ENCODE assay signal across 8 cellular contexts in genomic region chr1:179876289-179876715, GRCh38. TPM values are rescaled to one million over a fixed set of nuclear protein-coding genes. Genes with fewer than 3 reads are reported as not detected.
DNase-seq lines count a peak whose midpoint lies in the region; ATAC-seq, FAIRE-seq and TF ChIP-seq lines count a peak whose summit lies in the region.

No MANE protein-coding gene starts in this region.

- H3K4me2 ChIP-seq in MM.1S (ENCODE audit: low read depth, low read length), result peak overlapping the region; percentile 68

- TF ChIP-seq POLR2A in GM12892 (IDR thresholded peaks at IDR 0.05; ENCODE audit: low read depth, low read length), result no peak

- peaks cover 70% of the 10 kb centered on the region for H3K79me2 ChIP-seq in MM.1S (ENCODE audit: low read length)

- ATAC-seq in HG02571 (IDR thresholded peaks at IDR 0.05; ENCODE audit: unreplicated experiment), result no peak

- peaks cover 21% of the 10 kb centered on the region for H3F3A ChIP-seq in MM.1S (ENCODE audit: insufficient read depth, low read length)

- no peaks in the 10 kb centered on the region for H3K9me2 ChIP-seq in MM.1S (replicated peaks; ENCODE audit: insufficient read depth, low read length)

- peaks cover 44% of the 10 kb centered on the region for H3K4me1 ChIP-seq in MM.1S (ENCODE audit: low read length)
- peaks cover 19 to 46% of the 10 kb centered on the region in 2 donors for H3K4me1 ChIP-seq in muscle layer of duodenum (ENCODE audit: control insufficient read depth in 1 of 2, insufficient read depth in 2 of 2, low read length in 2 of 2)

- no peaks in the 10 kb centered on the region for H3K27me3 ChIP-seq in BJ (ENCODE audit: control insufficient read depth, insufficient read depth, low read length)
- H3K27me3 ChIP-seq in MM.1S (replicated peaks; ENCODE audit: insufficient read depth, low read length), result no peaks in the 10 kb centered on the region
- no peaks in the 10 kb centered on the region for H3K27me3 ChIP-seq in muscle layer of duodenum (ENCODE audit: low read depth, low read length)

- H3K9me3 ChIP-seq in MM.1S (replicated peaks; ENCODE audit: insufficient read depth, low read length) (no peaks in the 10 kb centered on the region), muscle layer of duodenum (ENCODE audit: control insufficient read depth in 1 of 2, low read length in 2 of 2) (no peaks in the 10 kb centered on the region)

- FAIRE-seq in GM12892 (lab: Jason Lieb, UNC), result no peak

- H3K27ac ChIP-seq in MM.1S (ENCODE audit: low read length) (no peak overlapping the region), muscle layer of duodenum (ENCODE audit: low read length) (peak overlapping the region; percentile 88)

- H2AFZ ChIP-seq in MM.1S (ENCODE audit: low read length), result no peak overlapping the region

- TF ChIP-seq CTCF in BJ (IDR thresholded peaks at IDR 0.05; ENCODE audit: insufficient read depth, low read depth, low read length), result no peak
- no peak for TF ChIP-seq CTCF in MM.1S (IDR thresholded peaks at IDR 0.05; ENCODE audit: low read length)
- no peak for TF ChIP-seq CTCF in cardiac fibroblast (IDR thresholded peaks at IDR 0.05; ENCODE audit: low read depth, low read length)

- no peak overlapping the region for H3K9ac ChIP-seq in MM.1S (ENCODE audit: low read length)

- H3K36me3 ChIP-seq in BJ (ENCODE audit: control insufficient read depth, insufficient read depth, low read length) (peaks cover 1% of the 10 kb centered on the region; the same call in 1 of the 2 replicates), MM.1S (replicated peaks; ENCODE audit: insufficient read depth, low read length) (peaks cover under 1% of the 10 kb centered on the region; the same call in 1 of the 2 replicates), muscle layer of duodenum (ENCODE audit: control insufficient read depth in 1 of 2, insufficient read depth in 2 of 2, low read length in 2 of 2) (peaks cover 5 to 7% of the 10 kb centered on the region in 2 donors)

- H4K20me1 ChIP-seq in MM.1S (ENCODE audit: insufficient read depth, low read length), result no peaks in the 10 kb centered on the region

- DNase-seq in BJ (ENCODE audit: low read depth), result no peak
- no peak for DNase-seq in MM.1S
- DNase-seq in cardiac fibroblast (ENCODE audit: low read depth in 2 of 2), result peak; percentile 44 to 64
- no peak for DNase-seq in NCI-H524 (lab: John Stamatoyannopoulos, UW)
- no peak for DNase-seq in GM12892 (ENCODE audit: insufficient read length)
- no peak for DNase-seq in occipital lobe (lab: John Stamatoyannopoulos, UW)

- peak overlapping the region; percentile 75 for H3K4me3 ChIP-seq in BJ (ENCODE audit: low read depth, low read length)
- H3K4me3 ChIP-seq in MM.1S (ENCODE audit: low read length), result peak overlapping the region; percentile 69; the same call in 1 of the 2 replicates
- peak overlapping the region; percentile 67 to 74 for H3K4me3 ChIP-seq in cardiac fibroblast (replicated peaks in 1 of 2; ENCODE audit: low read depth in 2 of 2, low read length in 2 of 2)
- H3K4me3 ChIP-seq in muscle layer of duodenum (ENCODE audit: low read depth in 1 of 2, low read length in 2 of 2), result peak overlapping the region; percentile 87 to 88

- POLR2A ChIA-PET in BJ (lab: Charles Lee), result interaction anchor here (0.7 kb wide), 1 partner anchor 42 kb away, joined by 4 read pairs; no protein-coding TSS in a partner anchor

- CTCF ChIA-PET in BJ (lab: Yijun Ruan, JAX), result no interaction called here

RNA-seq across cellular contexts. Expression of gene TOR1AIP2, which starts 1.3 kb away (rescaled TPM):
- 17.4 and 33.4 TPM in 2 replicates for polyA plus RNA-seq in BJ (2011; rRNA removed)
- polyA minus RNA-seq in BJ (2011; rRNA and poly(A)+ RNA removed), result 66.7 and 68.8 TPM in 2 replicates
- polyA plus RNA-seq in GM12892 (2012; ENCODE audit: missing spikeins), result 22.7 TPM
- 54.3 TPM for total RNA-seq in occipital lobe

RNA-seq across cellular contexts. Expression of gene TOR1AIP1, which starts 5.8 kb away (rescaled TPM):
- polyA plus RNA-seq in BJ (2011; rRNA removed), result 16.4 and 35.1 TPM in 2 replicates
- 12.9 and 13.5 TPM in 2 replicates for polyA minus RNA-seq in BJ (2011; rRNA and poly(A)+ RNA removed)
- polyA plus RNA-seq in GM12892 (2012; ENCODE audit: missing spikeins), result 23.7 TPM
- 22.9 TPM for total RNA-seq in occipital lobe

Comparison
In these comparisons a context has a peak if more than half of its experiments do, and no peak if none do; other contexts are left out.
1. DNase-seq: peak in cardiac fibroblast (2 of 2); none in BJ (single experiment), MM.1S (single experiment), NCI-H524 (0 of 2), GM12892 (single experiment) and occipital lobe (single experiment).
2. Peak in every context shown above with its lines, with median percentiles within 50 percentile points of each other: H3K4me3 ChIP-seq.